11 cellular contexts compared by ENCODE assay signal in genomic region chr4:184684491-184685189, GRCh38. TPM values are rescaled to one million over a fixed set of nuclear protein-coding genes. Genes with fewer than 3 reads are reported as not detected.
A peak's percentile ranks its signal among the peaks of the same experiment; 100 is the strongest.
DNase-seq lines count a peak whose midpoint lies in the region; ATAC-seq and TF ChIP-seq lines count a peak whose summit lies in the region.
"Had no signal": no experiment of that assay in that cellular context is flagged by ENCODE, and none has a peak within 500 bp of the region (broad histone marks: within the 10 kb centered on the region; RNA-seq: fewer than 3 reads in every experiment).

No MANE protein-coding gene starts in this region.

- CTCF ChIA-PET in MCF 10A (lab: Yijun Ruan, JAX) = interaction anchor here (0.6 to 1.4 kb wide), 3 partner anchors 35 to 412 kb away, joined by 3 to 6 read pairs (median 3); partner anchors contain the start of gene PRIMPOL

- no peaks in the 10 kb centered on the region for H3K9me3 ChIP-seq in breast epithelium
- H3K9me3 ChIP-seq in upper lobe of right lung = no peaks in the 10 kb centered on the region

- H3K27me3 ChIP-seq in breast epithelium = no peaks in the 10 kb centered on the region
- H3K27me3 ChIP-seq in upper lobe of right lung = no peaks in the 10 kb centered on the region
- H3K27me3 ChIP-seq: foreskin keratinocyte had no signal

- H3K27ac ChIP-seq in breast epithelium (no peak overlapping the region), upper lobe of right lung (no peak overlapping the region)
- H3K27ac ChIP-seq: foreskin keratinocyte had no signal

- TF ChIP-seq CTCF in MCF 10A (IDR thresholded peaks at IDR 0.05; ENCODE audit: unreplicated experiment) = no peak
- TF ChIP-seq CTCF in breast epithelium (IDR thresholded peaks at IDR 0.05) = no peak
- TF ChIP-seq CTCF in fibroblast of pulmonary artery (IDR thresholded peaks at IDR 0.05; ENCODE audit: low read length, missing control alignments) = no peak
- no peak for TF ChIP-seq CTCF in upper lobe of right lung (IDR thresholded peaks at IDR 0.05)

- peaks cover 20% of the 10 kb centered on the region for H3K36me3 Mint-ChIP-seq in MCF 10A (ENCODE audit: insufficient read depth, unreplicated experiment)

- H3K27ac Mint-ChIP-seq in MCF 10A (ENCODE audit: low read depth, unreplicated experiment) = peak overlapping the region; percentile 82
- H3K27ac Mint-ChIP-seq: activated T-cell treated with anti-CD3 and anti-CD28 coated beads, Interleukin-2, amount 50 U/mL, for 72 hours had no signal

- H3K27me3 Mint-ChIP-seq in MCF 10A (ENCODE audit: insufficient read depth, unreplicated experiment) = no peaks in the 10 kb centered on the region

- DNase-seq in MCF 10A (ENCODE audit: unreplicated experiment) (no peak), breast epithelium (ENCODE audit: low spot score in 2 of 2) (no peak), SIG-M5 treated with dmso at 0.1 percent for 504 hours (lab: John Stamatoyannopoulos, UW; ENCODE audit: unreplicated experiment) (peak; percentile 88), fibroblast of pulmonary artery (ENCODE audit: low read depth) (peak; percentile 13), upper lobe of right lung (no peak), COR-L47 (lab: John Stamatoyannopoulos, UW) (no peak)
- DNase-seq: activated T-cell treated with anti-CD3 and anti-CD28 coated beads, Interleukin-2, amount 50 U/mL, for 72 hours; caudate nucleus; foreskin keratinocyte had no signal

- ATAC-seq in upper lobe of right lung (peak; percentile 81), GM21423 (IDR thresholded peaks at IDR 0.05; ENCODE audit: unreplicated experiment) (no peak), HG02884 (IDR thresholded peaks at IDR 0.05; ENCODE audit: unreplicated experiment) (no peak)
- ATAC-seq: activated T-cell treated with anti-CD3 and anti-CD28 coated beads, Interleukin-2, amount 50 U/mL, for 72 hours; foreskin keratinocyte had no signal

- H3K36me3 ChIP-seq in breast epithelium (no peaks in the 10 kb centered on the region), upper lobe of right lung (no peaks in the 10 kb centered on the region)

- POLR2A ChIA-PET in MCF 10A (lab: Yijun Ruan, JAX) = interaction anchor here (1.6 to 2.8 kb wide), 3 partner anchors 11 to 49 kb away, joined by 5 to 9 read pairs (median 6); partner anchors contain the start of genes CASP3, CENPU and PRIMPOL

- H3K4me1 ChIP-seq in breast epithelium (no peaks in the 10 kb centered on the region), upper lobe of right lung (peaks cover 8% of the 10 kb centered on the region)

- H3K4me3 ChIP-seq in breast epithelium (no peak overlapping the region), fibroblast of pulmonary artery (replicated peaks; ENCODE audit: low read depth, low read length) (no peak overlapping the region), upper lobe of right lung (no peak overlapping the region)

- intact Hi-C loops in MCF 10A (cut with micrococcal nuclease) = no loop called here
- intact Hi-C loops in breast epithelium (cut with DNase I; ENCODE audit: low total_unique reads) = no loop called here
- intact Hi-C loops in upper lobe of right lung (cut with DNase I) = no loop called here

- BruUV-seq in MCF 10A (replicated peaks; lab: Mats Ljungman, UMichigan) = no TSS peak

- no peak for TF ChIP-seq POLR2A in breast epithelium (IDR thresholded peaks at IDR 0.05)

- H3K4me1 Mint-ChIP-seq in MCF 10A (ENCODE audit: insufficient read depth, unreplicated experiment) = peaks cover 35% of the 10 kb centered on the region

- no peaks in the 10 kb centered on the region for H3K9me3 Mint-ChIP-seq in MCF 10A (ENCODE audit: unreplicated experiment)
- H3K9me3 Mint-ChIP-seq: activated T-cell treated with anti-CD3 and anti-CD28 coated beads, Interleukin-2, amount 50 U/mL, for 72 hours had no signal

- no peak overlapping the region for H3K4me3 Mint-ChIP-seq in MCF 10A (ENCODE audit: unreplicated experiment)
- H3K4me3 Mint-ChIP-seq: activated T-cell treated with anti-CD3 and anti-CD28 coated beads, Interleukin-2, amount 50 U/mL, for 72 hours had no signal

RNA-seq across cellular contexts. Expression of gene PRIMPOL, which starts 35.1 kb away (rescaled TPM):
- total RNA-seq in MCF 10A (2022) = 19.2 and 20.7 TPM in 2 replicates
- total RNA-seq in breast epithelium = 10 to 100 TPM; 15.4 to 25.2 (median 15.7) TPM
- total RNA-seq in upper lobe of right lung = 14.4 TPM

RNA-seq across cellular contexts. Expression of gene CASP3, which starts 35.4 kb away (rescaled TPM):
- 27.4 and 28.6 TPM in 2 replicates for total RNA-seq in MCF 10A (2022)
- total RNA-seq in breast epithelium = 10 to 100 TPM; 16.4 to 20.9 (median 16.6) TPM
- total RNA-seq in upper lobe of right lung = 17.5 TPM

RNA-seq across cellular contexts. Expression of gene CENPU, which starts 49.3 kb away (rescaled TPM):
- total RNA-seq in MCF 10A (2022) (8.3 and 22.3 TPM in 2 replicates), breast epithelium (1 to 10 TPM; 2.2 to 4.3 (median 2.6) TPM), upper lobe of right lung (1.7 TPM)

Comparison
In these comparisons a context has a peak if more than half of its experiments do, and no peak if none do; other contexts are left out.
1. DNase-seq: peak in SIG-M5 treated with dmso at 0.1 percent for 504 hours (single experiment) and fibroblast of pulmonary artery (single experiment); none in MCF 10A (single experiment), breast epithelium (0 of 2), upper lobe of right lung (single experiment) and COR-L47 (single experiment).